Comparison of ENCODE assay signal across 2 cellular contexts in the genomic region with DNA sequence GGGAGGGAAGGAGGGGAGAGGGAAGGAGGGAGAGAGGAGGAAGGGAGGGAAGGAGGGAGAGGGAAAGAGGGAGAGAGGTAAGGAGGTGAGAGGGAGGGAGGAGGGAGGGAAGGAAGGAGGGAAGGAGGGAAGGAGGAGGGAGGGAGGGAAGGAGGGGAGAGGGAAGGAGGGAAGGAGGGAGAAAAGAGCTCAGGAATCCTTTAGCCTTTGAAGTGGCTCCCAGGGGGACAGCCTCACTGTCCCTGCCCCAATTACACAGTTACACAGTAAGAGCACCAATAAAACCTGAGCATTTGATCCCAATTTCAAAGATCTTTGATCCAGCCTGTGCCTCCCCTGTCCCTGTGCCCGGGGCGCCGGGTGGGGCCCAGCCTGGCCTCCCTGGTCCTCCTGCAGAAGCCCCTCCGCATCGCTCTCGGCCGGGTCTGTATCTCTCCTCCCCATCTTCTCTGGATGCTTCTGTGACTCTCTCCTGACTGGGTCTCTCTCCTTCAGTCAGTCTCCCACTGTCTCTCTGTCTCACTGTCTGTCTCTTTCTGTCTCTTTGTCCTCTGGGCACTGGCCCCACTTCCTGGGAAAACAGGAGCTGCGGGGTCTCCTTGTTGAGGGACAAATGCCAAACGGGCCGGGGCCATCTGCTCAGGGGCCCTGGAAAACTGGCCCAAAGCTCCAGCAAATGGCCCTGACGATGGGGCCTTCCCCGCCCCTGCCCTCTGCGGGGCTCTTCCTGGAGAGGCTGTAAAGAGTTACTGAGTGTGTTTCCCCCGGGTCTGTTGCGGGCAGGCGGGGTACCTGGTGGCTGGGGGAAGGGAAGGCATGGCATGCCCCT.
A peak's percentile ranks its signal among the peaks of the same experiment; 100 is the strongest.
TF ChIP-seq lines count a peak whose summit lies in the region.

No MANE protein-coding gene starts in this region.

TF ChIP-seq in HCT116, 20 proteins besides CTCF, POLR2A, EP300 and RAD21:
- TF ChIP-seq ZFX (IDR thresholded peaks at IDR 0.05) (no peak), CEBPB (IDR thresholded peaks at IDR 0.05; ENCODE audit: low read depth) (no peak), TCF7L2 (IDR thresholded peaks at IDR 0.05; ENCODE audit: borderline replicate concordance, extremely low read depth, insufficient read depth, insufficient read length) (no peak), CBX3 (IDR thresholded peaks at IDR 0.05; ENCODE audit: low read depth) (no peak), EZH2 (IDR thresholded peaks at IDR 0.05) (no peak), SP1 (IDR thresholded peaks at IDR 0.05; ENCODE audit: low read depth) (no peak), JUND (IDR thresholded peaks at IDR 0.05) (no peak), EGR1 (IDR thresholded peaks at IDR 0.05; ENCODE audit: low read depth) (no peak), EZH2phosphoT487 (IDR thresholded peaks at IDR 0.05; ENCODE audit: borderline replicate concordance) (no peak), FOSL1 (IDR thresholded peaks at IDR 0.05; ENCODE audit: low read depth) (no peak), SRF (IDR thresholded peaks at IDR 0.05; ENCODE audit: low read depth) (no peak), ELF1 (IDR thresholded peaks at IDR 0.05; ENCODE audit: borderline replicate concordance, low read depth) (no peak), YY1 (IDR thresholded peaks at IDR 0.05; ENCODE audit: extremely low read depth, insufficient replicate concordance, low read depth, low read length) (no peak)
- TF ChIP-seq, protein P1, sequence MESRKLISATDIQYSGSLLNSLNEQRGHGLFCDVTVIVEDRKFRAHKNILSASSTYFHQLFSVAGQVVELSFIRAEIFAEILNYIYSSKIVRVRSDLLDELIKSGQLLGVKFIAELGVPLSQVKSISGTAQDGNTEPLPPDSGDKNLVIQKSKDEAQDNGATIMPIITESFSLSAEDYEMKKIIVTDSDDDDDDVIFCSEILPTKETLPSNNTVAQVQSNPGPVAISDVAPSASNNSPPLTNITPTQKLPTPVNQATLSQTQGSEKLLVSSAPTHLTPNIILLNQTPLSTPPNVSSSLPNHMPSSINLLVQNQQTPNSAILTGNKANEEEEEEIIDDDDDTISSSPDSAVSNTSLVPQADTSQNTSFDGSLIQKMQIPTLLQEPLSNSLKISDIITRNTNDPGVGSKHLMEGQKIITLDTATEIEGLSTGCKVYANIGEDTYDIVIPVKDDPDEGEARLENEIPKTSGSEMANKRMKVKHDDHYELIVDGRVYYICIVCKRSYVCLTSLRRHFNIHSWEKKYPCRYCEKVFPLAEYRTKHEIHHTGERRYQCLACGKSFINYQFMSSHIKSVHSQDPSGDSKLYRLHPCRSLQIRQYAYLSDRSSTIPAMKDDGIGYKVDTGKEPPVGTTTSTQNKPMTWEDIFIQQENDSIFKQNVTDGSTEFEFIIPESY (IDR thresholded peaks at IDR 0.05; ENCODE audit: extremely low read depth, insufficient replicate concordance, low read length): no peak
- TF ChIP-seq, protein P2, sequence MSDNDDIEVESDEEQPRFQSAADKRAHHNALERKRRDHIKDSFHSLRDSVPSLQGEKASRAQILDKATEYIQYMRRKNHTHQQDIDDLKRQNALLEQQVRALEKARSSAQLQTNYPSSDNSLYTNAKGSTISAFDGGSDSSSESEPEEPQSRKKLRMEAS (IDR thresholded peaks at IDR 0.05): no peak
- TF ChIP-seq, protein P3, sequence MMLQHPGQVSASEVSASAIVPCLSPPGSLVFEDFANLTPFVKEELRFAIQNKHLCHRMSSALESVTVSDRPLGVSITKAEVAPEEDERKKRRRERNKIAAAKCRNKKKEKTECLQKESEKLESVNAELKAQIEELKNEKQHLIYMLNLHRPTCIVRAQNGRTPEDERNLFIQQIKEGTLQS (IDR thresholded peaks at IDR 0.05): no peak
- TF ChIP-seq, protein P4, sequence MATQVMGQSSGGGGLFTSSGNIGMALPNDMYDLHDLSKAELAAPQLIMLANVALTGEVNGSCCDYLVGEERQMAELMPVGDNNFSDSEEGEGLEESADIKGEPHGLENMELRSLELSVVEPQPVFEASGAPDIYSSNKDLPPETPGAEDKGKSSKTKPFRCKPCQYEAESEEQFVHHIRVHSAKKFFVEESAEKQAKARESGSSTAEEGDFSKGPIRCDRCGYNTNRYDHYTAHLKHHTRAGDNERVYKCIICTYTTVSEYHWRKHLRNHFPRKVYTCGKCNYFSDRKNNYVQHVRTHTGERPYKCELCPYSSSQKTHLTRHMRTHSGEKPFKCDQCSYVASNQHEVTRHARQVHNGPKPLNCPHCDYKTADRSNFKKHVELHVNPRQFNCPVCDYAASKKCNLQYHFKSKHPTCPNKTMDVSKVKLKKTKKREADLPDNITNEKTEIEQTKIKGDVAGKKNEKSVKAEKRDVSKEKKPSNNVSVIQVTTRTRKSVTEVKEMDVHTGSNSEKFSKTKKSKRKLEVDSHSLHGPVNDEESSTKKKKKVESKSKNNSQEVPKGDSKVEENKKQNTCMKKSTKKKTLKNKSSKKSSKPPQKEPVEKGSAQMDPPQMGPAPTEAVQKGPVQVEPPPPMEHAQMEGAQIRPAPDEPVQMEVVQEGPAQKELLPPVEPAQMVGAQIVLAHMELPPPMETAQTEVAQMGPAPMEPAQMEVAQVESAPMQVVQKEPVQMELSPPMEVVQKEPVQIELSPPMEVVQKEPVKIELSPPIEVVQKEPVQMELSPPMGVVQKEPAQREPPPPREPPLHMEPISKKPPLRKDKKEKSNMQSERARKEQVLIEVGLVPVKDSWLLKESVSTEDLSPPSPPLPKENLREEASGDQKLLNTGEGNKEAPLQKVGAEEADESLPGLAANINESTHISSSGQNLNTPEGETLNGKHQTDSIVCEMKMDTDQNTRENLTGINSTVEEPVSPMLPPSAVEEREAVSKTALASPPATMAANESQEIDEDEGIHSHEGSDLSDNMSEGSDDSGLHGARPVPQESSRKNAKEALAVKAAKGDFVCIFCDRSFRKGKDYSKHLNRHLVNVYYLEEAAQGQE (IDR thresholded peaks at IDR 0.05; ENCODE audit: low read depth): no peak
TF ChIP-seq in HCT116: peak in this region for 0.

TF ChIP-seq in K562, 482 proteins besides CTCF, POLR2A, EP300 and RAD21:
- TF ChIP-seq SRSF1 (IDR thresholded peaks at IDR 0.05; ENCODE audit: low read depth, low read length): no peak
- TF ChIP-seq ZNF263 (CRISPR knock-in tag; IDR thresholded peaks at IDR 0.05; ENCODE audit: borderline replicate concordance): peak; percentile 56; the same call in 1 of the 2 replicates
TF ChIP-seq in K562: peak in this region for 1.
